ENCODE assay signal across 9 cellular contexts in genomic region chr1:42777860-42778259, GRCh38. TPM values are rescaled to one million over a fixed set of nuclear protein-coding genes. Genes with fewer than 3 reads are reported as not detected.
A peak's percentile ranks its signal among the peaks of the same experiment; 100 is the strongest.
DNase-seq lines count a peak whose midpoint lies in the region; ATAC-seq, FAIRE-seq and TF ChIP-seq lines count a peak whose summit lies in the region.
"Had no signal": no experiment of that assay in that cellular context is flagged by ENCODE, and none has a peak within 500 bp of the region (broad histone marks: within the 10 kb centered on the region; RNA-seq: fewer than 3 reads in every experiment).

No MANE protein-coding gene starts in this region.

- FAIRE-seq in HTR-8/SVneo (lab: Jason Lieb, UNC) (no peak), endothelial cell of umbilical vein (lab: Jason Lieb, UNC) (peak; percentile 35)

- no peaks in the 10 kb centered on the region for H4K20me1 ChIP-seq in endothelial cell of umbilical vein (replicated peaks; ENCODE audit: control insufficient read depth, extremely low read depth, insufficient read depth, low read length)

- peak; percentile 59 to 67 for TF ChIP-seq CTCF in endothelial cell of umbilical vein (IDR thresholded peaks at IDR 0.05; ENCODE audit: extremely low read depth in 1 of 2, insufficient read depth in 1 of 2, low read depth in 1 of 2, low read length in 2 of 2)

- H3K36me3 Mint-ChIP-seq in naive thymus-derived CD4-positive, alpha-beta T cell = peaks cover 22 to 50% (median 35%) of the 10 kb centered on the region in 5 donors

- H3K27ac ChIP-seq in endothelial cell of umbilical vein (ENCODE audit: insufficient read depth, low read depth, low read length) = no peak overlapping the region
- no peak overlapping the region for H3K27ac ChIP-seq in naive thymus-derived CD4-positive, alpha-beta T cell (ENCODE audit: low read depth, low read length)
- H3K27ac ChIP-seq: BLaER1 treated with 17β-estradiol and CSF1 and Interleukin-3, amounts not matched to agents 10 nM and 100 nM had no signal

- no peak for TF ChIP-seq POLR2A in endothelial cell of umbilical vein (IDR thresholded peaks at IDR 0.05; ENCODE audit: low read depth, low read length)

- CTCF ChIA-PET in endothelial cell of umbilical vein (lab: Charles Lee) = interaction anchor here (0.6 to 5.3 kb wide), 30 partner anchors 11 to 299 kb away, joined by 3 to 244 read pairs (median 5); partner anchors contain the start of genes C1orf50, ERMAP, P3H1 and SVBP
- CTCF ChIA-PET in naive thymus-derived CD4-positive, alpha-beta T cell (lab: Charles Lee) = interaction anchor here (0.8 to 1.8 kb wide), 6 partner anchors 11 to 296 kb away, joined by 3 to 19 read pairs (median 5); partner anchors contain the start of genes C1orf50 and P3H1

- POLR2A ChIA-PET in endothelial cell of umbilical vein (lab: Charles Lee) = interaction anchor here (1.1 kb wide), 1 partner anchor 11 kb away, joined by 3 read pairs; the partner anchor contains the start of genes C1orf50 and P3H1
- POLR2A ChIA-PET in naive thymus-derived CD4-positive, alpha-beta T cell (lab: Charles Lee) = interaction anchor here (0.6 to 3.7 kb wide), 3 partner anchors 11 to 296 kb away, joined by 3 to 12 read pairs (median 9); partner anchors contain the start of genes C1orf50 and P3H1

- no peaks in the 10 kb centered on the region for H3K9me3 ChIP-seq in endothelial cell of umbilical vein (replicated peaks; ENCODE audit: control insufficient read depth, insufficient read depth, low read length)
- no peaks in the 10 kb centered on the region for H3K9me3 ChIP-seq in naive thymus-derived CD4-positive, alpha-beta T cell (ENCODE audit: control insufficient read depth in 2 of 3, low read length in 3 of 3)
- H3K9me3 ChIP-seq: BLaER1 treated with 17β-estradiol and CSF1 and Interleukin-3, amounts not matched to agents 10 nM and 100 nM had no signal

- peaks cover 6 to 26% (median 15%) of the 10 kb centered on the region in 7 donors for H3K4me1 Mint-ChIP-seq in naive thymus-derived CD4-positive, alpha-beta T cell

- H3K9me3 Mint-ChIP-seq in naive thymus-derived CD4-positive, alpha-beta T cell = no peaks in the 10 kb centered on the region

- H3K36me3 ChIP-seq in endothelial cell of umbilical vein (ENCODE audit: control insufficient read depth in 2 of 2, extremely low read depth in 1 of 2, insufficient read depth in 2 of 2, low read length in 2 of 2) = peaks cover 6 to 13% of the 10 kb centered on the region in 2 experiments
- peaks cover 9 to 72% (median 11%) of the 10 kb centered on the region in 3 experiments for H3K36me3 ChIP-seq in naive thymus-derived CD4-positive, alpha-beta T cell (ENCODE audit: control insufficient read depth in 2 of 3, insufficient read depth in 3 of 3, low read length in 3 of 3)

- H3K27me3 Mint-ChIP-seq in naive thymus-derived CD4-positive, alpha-beta T cell = no peaks in the 10 kb centered on the region

- H3K4me3 Mint-ChIP-seq in naive thymus-derived CD4-positive, alpha-beta T cell = no peak overlapping the region

- H2AFZ ChIP-seq in endothelial cell of umbilical vein (ENCODE audit: low read depth, low read length) = no peak overlapping the region

- peak; percentile 63 for ATAC-seq in naive thymus-derived CD4-positive, alpha-beta T cell
- ATAC-seq in HG02938 (IDR thresholded peaks at IDR 0.05; ENCODE audit: unreplicated experiment) = no peak
- no peak for ATAC-seq in HG03139 (IDR thresholded peaks at IDR 0.05; ENCODE audit: unreplicated experiment)

- peaks cover 3% of the 10 kb centered on the region for H3K79me2 ChIP-seq in endothelial cell of umbilical vein (ENCODE audit: control insufficient read depth, insufficient read depth, low read length)

- DNase-seq in NCI-H1105 treated with DMSO at 0.1 percent for 48 hours (lab: John Stamatoyannopoulos, UW) (peak; percentile 4), NCI-H1105 (lab: John Stamatoyannopoulos, UW) (no peak), HTR-8/SVneo (ENCODE audit: insufficient read length, low spot score) (peak; percentile 57), SKM-1 (lab: John Stamatoyannopoulos, UW; ENCODE audit: unreplicated experiment) (peak; percentile 40), endothelial cell of umbilical vein (ENCODE audit: low read depth, low spot score) (peak; percentile 54)
- DNase-seq in naive thymus-derived CD4-positive, alpha-beta T cell = peak in 4 of 9 donors; percentile 16 to 36 (median 22)

- dilution Hi-C loops in endothelial cell of umbilical vein (cut with MboI; ENCODE audit: extremely low pct_ligation_motif_present, low sequenced_read_pairs) = no loop called here

- no peak overlapping the region for H3K4me3 ChIP-seq in endothelial cell of umbilical vein (replicated peaks in 1 of 3; ENCODE audit: insufficient read depth in 1 of 3, low read depth in 1 of 3, low read length in 3 of 3)
- no peak overlapping the region for H3K4me3 ChIP-seq in naive thymus-derived CD4-positive, alpha-beta T cell (ENCODE audit: low read length)
- H3K4me3 ChIP-seq: BLaER1 treated with 17β-estradiol and CSF1 and Interleukin-3, amounts not matched to agents 10 nM and 100 nM had no signal

- H3K9me1 ChIP-seq in endothelial cell of umbilical vein (replicated peaks; ENCODE audit: control insufficient read depth, extremely low read depth, insufficient read depth, low read length) = no peaks in the 10 kb centered on the region

- H3K27me3 ChIP-seq in endothelial cell of umbilical vein (ENCODE audit: control insufficient read depth in 2 of 2, insufficient read depth in 2 of 2, low read length in 2 of 2) = no peaks in the 10 kb centered on the region
- no peaks in the 10 kb centered on the region for H3K27me3 ChIP-seq in naive thymus-derived CD4-positive, alpha-beta T cell (ENCODE audit: control insufficient read depth in 2 of 2, insufficient read depth in 2 of 2, low read length in 2 of 2)
- H3K27me3 ChIP-seq: BLaER1 treated with 17β-estradiol and CSF1 and Interleukin-3, amounts not matched to agents 10 nM and 100 nM had no signal

- no peak overlapping the region for H3K4me2 ChIP-seq in endothelial cell of umbilical vein (ENCODE audit: insufficient read depth, low read length)
- H3K4me2 ChIP-seq: BLaER1 treated with 17β-estradiol and CSF1 and Interleukin-3, amounts not matched to agents 10 nM and 100 nM had no signal

- no peak overlapping the region for H3K9ac ChIP-seq in endothelial cell of umbilical vein (replicated peaks; ENCODE audit: extremely low read depth, insufficient read depth, low read length)

- intact Hi-C loops in endothelial cell of umbilical vein (cut with micrococcal nuclease) = loop anchor here (1.0 kb wide), 2 partner anchors 135 to 295 kb away; no protein-coding TSS in a partner anchor
- intact Hi-C loops in naive thymus-derived CD4-positive, alpha-beta T cell (cut with micrococcal nuclease) = loop anchor here (1.0 kb wide), 2 partner anchors 135 to 295 kb away; no protein-coding TSS in a partner anchor

- no TSS peak for BruUV-seq in endothelial cell of umbilical vein (replicated peaks; lab: Mats Ljungman, UMichigan)

- no peak overlapping the region for H3K27ac Mint-ChIP-seq in naive thymus-derived CD4-positive, alpha-beta T cell

- no peaks in the 10 kb centered on the region for H3K4me1 ChIP-seq in endothelial cell of umbilical vein (ENCODE audit: control insufficient read depth, extremely low read depth, insufficient read depth, low read length)
- no peaks in the 10 kb centered on the region for H3K4me1 ChIP-seq in naive thymus-derived CD4-positive, alpha-beta T cell (ENCODE audit: control insufficient read depth in 2 of 2, insufficient read depth in 2 of 2, low read length in 2 of 2)

RNA-seq across cellular contexts. Expression of gene TMEM269, which starts 6.9 kb away (rescaled TPM):
- not detected in 2 replicates for total RNA-seq in endothelial cell of umbilical vein
- polyA plus RNA-seq in endothelial cell of umbilical vein = 0.03 TPM in 1 of 2 replicates, not detected in the other
- 0.01 TPM in 1 of 2 replicates, not detected in the other for polyA plus RNA-seq in endothelial cell of umbilical vein (2011; cell fraction: cytosol; rRNA removed)
- 0.04 TPM in 1 of 2 replicates, not detected in the other for polyA plus RNA-seq in endothelial cell of umbilical vein (2011; cell fraction: nucleus; rRNA removed)
- 0.12 TPM in 1 of 2 replicates, not detected in the other for polyA plus RNA-seq in endothelial cell of umbilical vein (2012)
- polyA minus RNA-seq in endothelial cell of umbilical vein = not detected in 2 replicates
- polyA minus RNA-seq in endothelial cell of umbilical vein (2011; cell fraction: cytosol; rRNA and poly(A)+ RNA removed) = not detected
- polyA minus RNA-seq in endothelial cell of umbilical vein (2011; cell fraction: nucleus; rRNA and poly(A)+ RNA removed) = 0.14 TPM in 1 of 2 replicates, not detected in the other
- total RNA-seq in naive thymus-derived CD4-positive, alpha-beta T cell = 1 to 10 TPM in 1 of 5 experiments, under 1 TPM in 4; 0.19 to 2.0 (median 0.35) TPM
- polyA plus RNA-seq in naive thymus-derived CD4-positive, alpha-beta T cell = not detected

RNA-seq across cellular contexts. Expression of gene C1orf50, which starts 10.8 kb away (rescaled TPM):
- 4.0 and 7.4 TPM in 2 replicates for total RNA-seq in endothelial cell of umbilical vein
- 2.8 and 4.8 TPM in 2 replicates for polyA plus RNA-seq in endothelial cell of umbilical vein
- 4.6 and 5.3 TPM in 2 replicates for polyA plus RNA-seq in endothelial cell of umbilical vein (2011; cell fraction: cytosol; rRNA removed)
- 4.0 and 4.6 TPM in 2 replicates for polyA plus RNA-seq in endothelial cell of umbilical vein (2011; cell fraction: nucleus; rRNA removed)
- polyA plus RNA-seq in endothelial cell of umbilical vein (2012) = 2.8 and 4.5 TPM in 2 replicates
- 1.5 TPM in 2 replicates for polyA minus RNA-seq in endothelial cell of umbilical vein
- polyA minus RNA-seq in endothelial cell of umbilical vein (2011; cell fraction: cytosol; rRNA and poly(A)+ RNA removed) = 1.4 TPM
- 3.3 and 3.9 TPM in 2 replicates for polyA minus RNA-seq in endothelial cell of umbilical vein (2011; cell fraction: nucleus; rRNA and poly(A)+ RNA removed)
- total RNA-seq in naive thymus-derived CD4-positive, alpha-beta T cell = 10 to 100 TPM in 4 of 5 experiments, 1 to 10 TPM in 1; 7.0 to 20.8 (median 18.1) TPM
- polyA plus RNA-seq in naive thymus-derived CD4-positive, alpha-beta T cell = 1 to 10 TPM; 3.4 to 3.5 TPM

RNA-seq across cellular contexts. Expression of gene P3H1, which starts 11.0 kb away (rescaled TPM):
- 136 and 146 TPM in 2 replicates for total RNA-seq in endothelial cell of umbilical vein
- 194 and 246 TPM in 2 replicates for polyA plus RNA-seq in endothelial cell of umbilical vein
- 142 and 155 TPM in 2 replicates for polyA plus RNA-seq in endothelial cell of umbilical vein (2011; cell fraction: cytosol; rRNA removed)
- 270 and 291 TPM in 2 replicates for polyA plus RNA-seq in endothelial cell of umbilical vein (2011; cell fraction: nucleus; rRNA removed)
- polyA plus RNA-seq in endothelial cell of umbilical vein (2012) = 88.9 and 103 TPM in 2 replicates
- polyA minus RNA-seq in endothelial cell of umbilical vein = 146 and 147 TPM in 2 replicates
- 32.3 TPM for polyA minus RNA-seq in endothelial cell of umbilical vein (2011; cell fraction: cytosol; rRNA and poly(A)+ RNA removed)
- polyA minus RNA-seq in endothelial cell of umbilical vein (2011; cell fraction: nucleus; rRNA and poly(A)+ RNA removed) = 60.5 and 78.9 TPM in 2 replicates
- total RNA-seq in naive thymus-derived CD4-positive, alpha-beta T cell = 10 to 100 TPM; 32.5 to 61.8 (median 47.3) TPM
- polyA plus RNA-seq in naive thymus-derived CD4-positive, alpha-beta T cell = 10 to 100 TPM in 1 of 2 donors, 1 to 10 TPM in 1; 7.7 to 11.8 TPM

RNA-seq across cellular contexts. Expression of gene CLDN19, which starts 37.8 kb away (rescaled TPM):
- total RNA-seq in endothelial cell of umbilical vein = not detected in 2 replicates
- polyA plus RNA-seq in endothelial cell of umbilical vein = not detected in 2 replicates
- not detected in 2 replicates for polyA plus RNA-seq in endothelial cell of umbilical vein (2011; cell fraction: cytosol; rRNA removed)
- polyA plus RNA-seq in endothelial cell of umbilical vein (2011; cell fraction: nucleus; rRNA removed) = not detected in 2 replicates
- not detected in 2 replicates for polyA plus RNA-seq in endothelial cell of umbilical vein (2012)
- not detected in 2 replicates for polyA minus RNA-seq in endothelial cell of umbilical vein
- not detected for polyA minus RNA-seq in endothelial cell of umbilical vein (2011; cell fraction: cytosol; rRNA and poly(A)+ RNA removed)
- polyA minus RNA-seq in endothelial cell of umbilical vein (2011; cell fraction: nucleus; rRNA and poly(A)+ RNA removed) = not detected in 2 replicates
- total RNA-seq in naive thymus-derived CD4-positive, alpha-beta T cell = not detected
- not detected for polyA plus RNA-seq in naive thymus-derived CD4-positive, alpha-beta T cell

RNA-seq across cellular contexts. Expression of gene ERMAP, which starts 39.1 kb away (rescaled TPM):
- 7.8 and 7.9 TPM in 2 replicates for total RNA-seq in endothelial cell of umbilical vein
- polyA plus RNA-seq in endothelial cell of umbilical vein = 6.7 and 8.6 TPM in 2 replicates
- polyA plus RNA-seq in endothelial cell of umbilical vein (2011; cell fraction: cytosol; rRNA removed) = 7.1 and 7.2 TPM in 2 replicates
- polyA plus RNA-seq in endothelial cell of umbilical vein (2011; cell fraction: nucleus; rRNA removed) = 17.7 and 20.4 TPM in 2 replicates
- 3.5 and 3.8 TPM in 2 replicates for polyA plus RNA-seq in endothelial cell of umbilical vein (2012)
- polyA minus RNA-seq in endothelial cell of umbilical vein = 10.3 and 11.5 TPM in 2 replicates
- polyA minus RNA-seq in endothelial cell of umbilical vein (2011; cell fraction: cytosol; rRNA and poly(A)+ RNA removed) = 2.8 TPM
- 7.8 and 10.5 TPM in 2 replicates for polyA minus RNA-seq in endothelial cell of umbilical vein (2011; cell fraction: nucleus; rRNA and poly(A)+ RNA removed)
- 10 to 100 TPM in 1 of 5 experiments, 1 to 10 TPM in 4; 6.1 to 10.3 (median 6.7) TPM for total RNA-seq in naive thymus-derived CD4-positive, alpha-beta T cell
- 1 to 10 TPM; 1.9 to 2.9 TPM for polyA plus RNA-seq in naive thymus-derived CD4-positive, alpha-beta T cell
